In genomic region chr2:226002438-226002837, GRCh38 we compare ENCODE assay signal across 9 cellular contexts.
A peak's percentile ranks its signal among the peaks of the same experiment; 100 is the strongest.
DNase-seq lines count a peak whose midpoint lies in the region; ATAC-seq and TF ChIP-seq lines count a peak whose summit lies in the region.
"Had no signal": no experiment of that assay in that cellular context is flagged by ENCODE, and none has a peak within 500 bp of the region (broad histone marks: within the 10 kb centered on the region; RNA-seq: fewer than 3 reads in every experiment).

No MANE protein-coding gene starts in this region.

- TF ChIP-seq CTCF in body of pancreas (IDR thresholded peaks at IDR 0.05) (no peak), mucosa of descending colon (IDR thresholded peaks at IDR 0.05) (no peak), esophagus squamous epithelium (IDR thresholded peaks at IDR 0.05) (no peak)

- no peaks in the 10 kb centered on the region for H3K9me3 ChIP-seq in body of pancreas
- no peaks in the 10 kb centered on the region for H3K9me3 ChIP-seq in mucosa of descending colon
- no peaks in the 10 kb centered on the region for H3K9me3 ChIP-seq in esophagus squamous epithelium
- H3K9me3 ChIP-seq: ovary had no signal

- H3K27ac ChIP-seq in body of pancreas: no peak overlapping the region
- H3K27ac ChIP-seq in esophagus squamous epithelium: peak overlapping the region in 1 of 4 donors; percentile 18
- H3K27ac ChIP-seq: ovary had no signal

- ATAC-seq in body of pancreas: peak; percentile 52
- ATAC-seq in mucosa of descending colon: peak; percentile 44

- H3K27me3 ChIP-seq in body of pancreas (no peaks in the 10 kb centered on the region), esophagus squamous epithelium (no peaks in the 10 kb centered on the region)
- H3K27me3 ChIP-seq: ovary had no signal

- H3K4me3 ChIP-seq in body of pancreas (no peak overlapping the region), mucosa of descending colon (no peak overlapping the region), esophagus squamous epithelium (no peak overlapping the region)
- H3K4me3 ChIP-seq: ovary had no signal

- H3K36me3 ChIP-seq in body of pancreas (replicated peaks in 1 of 2; ENCODE audit: insufficient read depth in 1 of 2, low read depth in 2 of 2): no peaks in the 10 kb centered on the region
- H3K36me3 ChIP-seq in mucosa of descending colon (ENCODE audit: low read depth): no peaks in the 10 kb centered on the region
- H3K36me3 ChIP-seq in esophagus squamous epithelium: no peaks in the 10 kb centered on the region
- H3K36me3 ChIP-seq: ovary had no signal

- intact Hi-C loops in body of pancreas (cut with DNase I): no loop called here
- intact Hi-C loops in mucosa of descending colon (cut with DNase I, micrococcal nuclease): no loop called here
- intact Hi-C loops in esophagus squamous epithelium (cut with DNase I): no loop called here

- WGBS in body of pancreas, 2 donors: 32 to 50% methylated on average over 2 of the region's 2 CpGs
- 45 to 48% methylated on average over 2 of the region's 2 CpGs for WGBS in esophagus squamous epithelium, 2 donors

- H3K4me1 ChIP-seq in body of pancreas (no peaks in the 10 kb centered on the region), mucosa of descending colon (ENCODE audit: low read depth) (no peaks in the 10 kb centered on the region), esophagus squamous epithelium (no peaks in the 10 kb centered on the region)

- peak; percentile 33 for DNase-seq in GM03348 (ENCODE audit: low spot score)
- peak; percentile 56 for DNase-seq in HT-29 (ENCODE audit: low spot score)
- peak in 2 of 4 donors; percentile 14 to 39 for DNase-seq in body of pancreas
- DNase-seq in mucosa of descending colon: no peak
- no peak for DNase-seq in esophagus squamous epithelium (lab: John Stamatoyannopoulos, UW)
- DNase-seq in hippocampal formation (lab: John Stamatoyannopoulos, UW): no peak
- no peak for DNase-seq in occipital lobe (lab: John Stamatoyannopoulos, UW)
- DNase-seq in NCI-H345 treated with DMSO at 0.1 percent for 48 hours (lab: John Stamatoyannopoulos, UW; ENCODE audit: unreplicated experiment): no peak
- DNase-seq: ovary had no signal

- TF ChIP-seq POLR2A in body of pancreas (IDR thresholded peaks at IDR 0.05) (no peak), esophagus squamous epithelium (IDR thresholded peaks at IDR 0.05) (no peak)

Comparison
In these comparisons a context has a peak if more than half of its experiments do, and no peak if none do; other contexts are left out.
1. DNase-seq: peak in GM03348 (single experiment) and HT-29 (single experiment); none in mucosa of descending colon (0 of 3), esophagus squamous epithelium (single experiment), hippocampal formation (0 of 2), occipital lobe (single experiment) and NCI-H345 treated with DMSO at 0.1 percent for 48 hours (single experiment).